20 cellular contexts compared by ENCODE assay signal in genomic region chr16:49695782-49696413, GRCh38.
"Had no signal": no experiment of that assay in that cellular context is flagged by ENCODE, and none has a peak within 500 bp of the region (broad histone marks: within the 10 kb centered on the region; RNA-seq: fewer than 3 reads in every experiment).

No MANE protein-coding gene starts in this region.

- H3K9me3 ChIP-seq: lower lobe of right lung, suprapubic skin, upper lobe of left lung had no signal

- ATAC-seq: activated naive CD4-positive, alpha-beta T cell treated with anti-CD3 and anti-CD28 coated beads, Interleukin-2, amount 50 U/mL, for 72 hours; activated T-cell treated with anti-CD3 and anti-CD28 coated beads, Interleukin-2, amount 50 U/mL, for 72 hours; left colon; lower lobe of right lung; right cardiac atrium had no signal

- H3K36me3 ChIP-seq: lower lobe of right lung, suprapubic skin, upper lobe of left lung, WERI-Rb-1 had no signal

- FAIRE-seq: colon, islet of Langerhans, small intestine had no signal

- H3K27ac ChIP-seq: lower lobe of right lung, suprapubic skin, upper lobe of left lung, WERI-Rb-1 had no signal

- DNase-seq: activated CD4-positive, alpha-beta T cell treated with anti-CD3 and anti-CD28 coated beads for 48 hours; activated CD8-positive, alpha-beta memory T cell treated with anti-CD3 and anti-CD28 coated beads, Interleukin-2, amount 50 U/mL, for 48 hours; activated gamma-delta T cell; activated T-cell treated with anti-CD3 and anti-CD28 coated beads, Interleukin-2, amount 50 U/mL, for 72 hours; amniotic stem cell; caudate nucleus; effector CD4-positive, alpha-beta T cell; foreskin fibroblast; left colon; lower lobe of right lung; naive B cell; nucleus accumbens; right cardiac atrium; small intestine; upper lobe of left lung; WERI-Rb-1 had no signal

- H3K27me3 ChIP-seq: suprapubic skin, upper lobe of left lung had no signal

- H3K4me3 ChIP-seq: lower lobe of right lung, suprapubic skin, upper lobe of left lung had no signal
